Comparison of ENCODE assay signal across 8 cellular contexts in the genomic region with DNA sequence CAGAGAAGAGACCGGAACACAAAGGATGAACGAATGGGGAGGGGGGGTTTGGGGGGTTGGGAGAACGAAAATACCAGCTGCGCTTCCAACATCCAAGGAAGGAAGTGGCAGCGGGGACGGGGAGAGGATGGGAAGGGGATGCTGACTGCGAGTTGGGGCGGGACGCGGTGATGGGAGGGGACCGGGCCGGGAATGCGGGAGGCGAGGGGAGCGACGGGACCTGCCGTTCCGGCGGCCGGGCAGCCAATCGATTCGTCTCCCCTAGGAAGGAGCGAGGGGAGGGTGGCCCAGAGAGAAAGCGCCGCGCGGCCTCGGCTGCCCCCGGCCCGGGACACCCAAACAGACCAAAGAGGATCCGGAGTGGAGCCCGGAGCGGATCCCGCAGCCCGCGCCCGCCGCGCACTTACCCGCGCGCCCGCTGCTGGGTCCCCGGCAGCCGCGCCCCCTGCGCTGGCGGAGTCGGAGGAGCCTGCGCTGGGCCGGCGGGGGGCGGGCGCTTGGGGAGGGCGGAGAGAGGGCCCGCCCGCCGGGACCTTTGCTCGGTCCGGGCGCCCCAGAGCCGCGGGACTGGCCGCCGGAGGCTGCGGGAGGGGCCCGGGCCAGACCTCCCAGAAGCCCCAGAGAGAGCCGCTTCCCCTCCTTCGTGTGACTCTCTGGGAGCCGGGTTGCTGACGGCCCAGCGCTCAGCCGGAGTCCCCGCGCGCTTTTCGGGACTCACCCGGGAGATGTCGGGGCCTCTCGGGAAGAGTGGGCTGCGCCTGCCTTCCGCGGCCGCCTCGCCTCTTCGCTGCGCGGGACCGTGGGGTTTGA. TPM values are rescaled to one million over a fixed set of nuclear protein-coding genes. Genes with fewer than 3 reads are reported as not detected.
A peak's percentile ranks its signal among the peaks of the same experiment; 100 is the strongest.
DNase-seq lines count a peak whose midpoint lies in the region; ATAC-seq and TF ChIP-seq lines count a peak whose summit lies in the region.

A gene (minus strand): TSS at position 476 of the 810 bp plus-strand sequence. CDS start 7,690 bp downstream, outside the sequence.

- intact Hi-C loops in CD14-positive monocyte (cut with micrococcal nuclease), result no loop called here

- no peaks in the 10 kb centered on the region for H3K9me2 ChIP-seq in SK-N-SH

- H3K27ac ChIP-seq in SK-N-SH (ENCODE audit: low read depth in 2 of 2, low read length in 1 of 2) (peak within 1 kb of the TSS; percentile 83 to 93), brain microvascular endothelial cell (peak within 1 kb of the TSS; percentile 33), iPS DF 6.9 (ENCODE audit: low read length) (no peak within 1 kb of the TSS)

- H3K4me3 Mint-ChIP-seq in CD14-positive monocyte, result peak within 1 kb of the TSS; percentile 81 to 92

- H3K36me3 ChIP-seq in SK-N-SH (replicated peaks in 1 of 2; ENCODE audit: control insufficient read depth in 1 of 2, insufficient read depth in 2 of 2, low read length in 1 of 2) (no peaks in the 10 kb centered on the region), brain microvascular endothelial cell (replicated peaks) (no peaks in the 10 kb centered on the region), iPS DF 6.9 (ENCODE audit: control insufficient read depth, insufficient read depth, low read length) (no peaks in the 10 kb centered on the region)

- TF ChIP-seq RAD21 in SK-N-SH (IDR thresholded peaks at IDR 0.05; ENCODE audit: low read length), result no peak

- peaks cover 29 to 77% (median 33%) of the 10 kb centered on the region in 3 donors for H3K27me3 Mint-ChIP-seq in CD14-positive monocyte (ENCODE audit: low read depth in 3 of 3)

- H3K79me2 ChIP-seq in SK-N-SH (ENCODE audit: insufficient read depth), result peaks cover 42% of the 10 kb centered on the region; the same call in 1 of the 2 replicates

- H3K9me3 ChIP-seq in SK-N-SH (no peaks in the 10 kb centered on the region), iPS DF 6.9 (ENCODE audit: control insufficient read depth, insufficient read depth, low read length) (no peaks in the 10 kb centered on the region)

- H3K4me1 ChIP-seq in SK-N-SH (ENCODE audit: control insufficient read depth in 1 of 2, insufficient read depth in 2 of 2, low read depth in 1 of 2, low read length in 1 of 2) (peaks cover 19 to 20% of the 10 kb centered on the region in 2 experiments; a peak in 3 of 4 replicates), iPS DF 6.9 (ENCODE audit: control insufficient read depth, insufficient read depth, low read length) (peaks cover 6% of the 10 kb centered on the region)

- no peaks in the 10 kb centered on the region for H4K20me1 ChIP-seq in SK-N-SH (ENCODE audit: insufficient read depth)

- in situ Hi-C loops in brain microvascular endothelial cell (cut with HindIII; ENCODE audit: low pct_ligation_motif_present, low sequenced_read_pairs), result no loop called here

- peak; percentile 57 for TF ChIP-seq POLR2A in GM19099 (IDR thresholded peaks at IDR 0.05; ENCODE audit: extremely low read depth, insufficient read length, low read depth)

- peak within 1 kb of the TSS; percentile 87 for H3K9ac ChIP-seq in SK-N-SH

- CTCF ChIA-PET in SK-N-SH (lab: Yijun Ruan, JAX), result interaction anchor here (0.9 to 1.6 kb wide), 7 partner anchors 11 to 342 kb away, joined by 3 to 6 read pairs (median 4); no protein-coding TSS in a partner anchor

- peaks cover 33% of the 10 kb centered on the region for H3K4me1 Mint-ChIP-seq in CD14-positive monocyte

- peaks cover 13% of the 10 kb centered on the region for H3F3A ChIP-seq in SK-N-SH (replicated peaks; ENCODE audit: insufficient read depth)

- no peak for DNase-seq in CD14-positive monocyte (ENCODE audit: low spot score)
- peak; percentile 96 for DNase-seq in SK-N-SH
- peak; percentile 12 for DNase-seq in brain microvascular endothelial cell
- DNase-seq in iPS DF 6.9 (ENCODE audit: low read depth, low spot score), result no peak
- peak; percentile 85 for DNase-seq in retina
- no peak for DNase-seq in SW480 (ENCODE audit: low spot score)

- peak; percentile 55 for ATAC-seq in HG03159 (IDR thresholded peaks at IDR 0.05; ENCODE audit: unreplicated experiment)

- H3K27me3 ChIP-seq in SK-N-SH (ENCODE audit: insufficient read depth), result no peaks in the 10 kb centered on the region
- no peaks in the 10 kb centered on the region for H3K27me3 ChIP-seq in brain microvascular endothelial cell (replicated peaks)
- H3K27me3 ChIP-seq in iPS DF 6.9 (ENCODE audit: control insufficient read depth, insufficient read depth, low read length), result peaks cover 20% of the 10 kb centered on the region; the same call in 1 of the 2 replicates

- H3K4me3 ChIP-seq in SK-N-SH (ENCODE audit: low read depth in 2 of 2, low read length in 1 of 2), result peak within 1 kb of the TSS; percentile 74 to 76
- peak within 1 kb of the TSS; percentile 75 for H3K4me3 ChIP-seq in brain microvascular endothelial cell (ENCODE audit: low read depth, low read length)
- H3K4me3 ChIP-seq in iPS DF 6.9 (ENCODE audit: low read length), result peak within 1 kb of the TSS; percentile 57; the same call in 1 of the 2 replicates

- peaks cover 0 to 20% (median 3%) of the 10 kb centered on the region in 7 donors for H3K9me3 Mint-ChIP-seq in CD14-positive monocyte

- POLR2A ChIA-PET in SK-N-SH (lab: Yijun Ruan, JAX), result interaction anchor here (0.8 to 1.8 kb wide), 6 partner anchors 8 to 368 kb away, joined by 3 to 5 read pairs (median 4); a partner anchor contains a TSS

- peak in 1 of 2 experiments; percentile 1; a peak in 2 of 4 replicates for TF ChIP-seq EP300 in SK-N-SH (IDR thresholded peaks at IDR 0.05; ENCODE audit: borderline replicate concordance in 1 of 2, low read depth in 1 of 2, low read length in 1 of 2)

- peak within 1 kb of the TSS; percentile 89 for H3K4me2 ChIP-seq in SK-N-SH

- H3K27ac Mint-ChIP-seq in CD14-positive monocyte, result peak within 1 kb of the TSS in 6 of 7 donors; percentile 32 to 87 (median 68)

- WGBS in SK-N-SH (ENCODE audit: low lambda C conversion rate), result 1% methylated on average over 34 of the region's 89 CpGs
- WGBS in iPS DF 6.9 (ENCODE audit: insufficient coverage, insufficient read length), result no CpG with 5 or more reads among the region's 89 CpGs

- peaks cover 3 to 9% of the 10 kb centered on the region in 2 donors for H3K36me3 Mint-ChIP-seq in CD14-positive monocyte

- H2AFZ ChIP-seq in SK-N-SH (ENCODE audit: low read depth), result peak within 1 kb of the TSS; percentile 91

- TF ChIP-seq CTCF in CD14-positive monocyte (IDR thresholded peaks at IDR 0.05), result no peak
- no peak for TF ChIP-seq CTCF in SK-N-SH (IDR thresholded peaks at IDR 0.05)
- TF ChIP-seq CTCF in brain microvascular endothelial cell (IDR thresholded peaks at IDR 0.05; ENCODE audit: low read depth, low read length, missing control alignments), result no peak

TF ChIP-seq in SK-N-SH, 30 proteins besides CTCF, POLR2A, EP300 and RAD21 (continues in another document):
- TF ChIP-seq NRF1 (IDR thresholded peaks at IDR 0.05; ENCODE audit: low read depth, low read length) (peak; percentile 67), MXI1 (IDR thresholded peaks at IDR 0.05; ENCODE audit: low read depth, low read length) (no peak; the same call in 1 of the 2 replicates), NFIC (IDR thresholded peaks at IDR 0.05; ENCODE audit: borderline replicate concordance) (no peak), TEAD4 (IDR thresholded peaks at IDR 0.05; ENCODE audit: borderline replicate concordance, insufficient read depth) (0 out of 2 replicates have a peak, but pooled peaks have one; percentile 4), FOSL2 (IDR thresholded peaks at IDR 0.05; ENCODE audit: borderline replicate concordance, low read depth) (no peak), TCF12 (IDR thresholded peaks at IDR 0.05) (no peak), FOXJ3 (CRISPR knock-in tag; IDR thresholded peaks at IDR 0.05) (no peak), SMC3 (IDR thresholded peaks at IDR 0.05; ENCODE audit: low read depth, low read length) (no peak), GATA2 (CRISPR knock-in tag; IDR thresholded peaks at IDR 0.05) (no peak), JUND (IDR thresholded peaks at IDR 0.05) (no peak), RFX5 (IDR thresholded peaks at IDR 0.05; ENCODE audit: low read length) (no peak)
- TF ChIP-seq, protein P1, sequence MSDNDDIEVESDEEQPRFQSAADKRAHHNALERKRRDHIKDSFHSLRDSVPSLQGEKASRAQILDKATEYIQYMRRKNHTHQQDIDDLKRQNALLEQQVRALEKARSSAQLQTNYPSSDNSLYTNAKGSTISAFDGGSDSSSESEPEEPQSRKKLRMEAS (IDR thresholded peaks at IDR 0.05; ENCODE audit: low read depth), result peak; percentile 66; the same call in 1 of the 2 replicates
- TF ChIP-seq, protein P2, sequence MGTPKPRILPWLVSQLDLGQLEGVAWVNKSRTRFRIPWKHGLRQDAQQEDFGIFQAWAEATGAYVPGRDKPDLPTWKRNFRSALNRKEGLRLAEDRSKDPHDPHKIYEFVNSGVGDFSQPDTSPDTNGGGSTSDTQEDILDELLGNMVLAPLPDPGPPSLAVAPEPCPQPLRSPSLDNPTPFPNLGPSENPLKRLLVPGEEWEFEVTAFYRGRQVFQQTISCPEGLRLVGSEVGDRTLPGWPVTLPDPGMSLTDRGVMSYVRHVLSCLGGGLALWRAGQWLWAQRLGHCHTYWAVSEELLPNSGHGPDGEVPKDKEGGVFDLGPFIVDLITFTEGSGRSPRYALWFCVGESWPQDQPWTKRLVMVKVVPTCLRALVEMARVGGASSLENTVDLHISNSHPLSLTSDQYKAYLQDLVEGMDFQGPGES (IDR thresholded peaks at IDR 0.05; ENCODE audit: low read depth, low read length), result no peak
- TF ChIP-seq, protein P3, sequence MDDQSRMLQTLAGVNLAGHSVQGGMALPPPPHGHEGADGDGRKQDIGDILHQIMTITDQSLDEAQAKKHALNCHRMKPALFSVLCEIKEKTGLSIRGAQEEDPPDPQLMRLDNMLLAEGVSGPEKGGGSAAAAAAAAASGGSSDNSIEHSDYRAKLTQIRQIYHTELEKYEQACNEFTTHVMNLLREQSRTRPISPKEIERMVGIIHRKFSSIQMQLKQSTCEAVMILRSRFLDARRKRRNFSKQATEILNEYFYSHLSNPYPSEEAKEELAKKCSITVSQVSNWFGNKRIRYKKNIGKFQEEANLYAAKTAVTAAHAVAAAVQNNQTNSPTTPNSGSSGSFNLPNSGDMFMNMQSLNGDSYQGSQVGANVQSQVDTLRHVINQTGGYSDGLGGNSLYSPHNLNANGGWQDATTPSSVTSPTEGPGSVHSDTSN (IDR thresholded peaks at IDR 0.05), result peak; percentile 16; the same call in 1 of the 2 replicates
- TF ChIP-seq, protein P4, sequence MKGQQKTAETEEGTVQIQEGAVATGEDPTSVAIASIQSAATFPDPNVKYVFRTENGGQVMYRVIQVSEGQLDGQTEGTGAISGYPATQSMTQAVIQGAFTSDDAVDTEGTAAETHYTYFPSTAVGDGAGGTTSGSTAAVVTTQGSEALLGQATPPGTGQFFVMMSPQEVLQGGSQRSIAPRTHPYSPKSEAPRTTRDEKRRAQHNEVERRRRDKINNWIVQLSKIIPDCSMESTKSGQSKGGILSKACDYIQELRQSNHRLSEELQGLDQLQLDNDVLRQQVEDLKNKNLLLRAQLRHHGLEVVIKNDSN (IDR thresholded peaks at IDR 0.05; ENCODE audit: borderline replicate concordance, low read depth), result no peak

RNA-seq across cellular contexts. Expression of the gene that starts here (rescaled TPM):
- polyA plus RNA-seq in CD14-positive monocyte, result 1 to 10 TPM in 1 of 2 donors, not detected in 1; 2.3 TPM
- polyA plus RNA-seq in SK-N-SH (2012; rRNA removed), result 109 and 127 TPM in 2 replicates
- 93.7 and 103 TPM in 2 replicates for polyA plus RNA-seq in SK-N-SH (2012; cell fraction: cytosol; rRNA removed)
- 123 and 155 TPM in 2 replicates for polyA plus RNA-seq in SK-N-SH (2012; cell fraction: nucleus; rRNA removed)

Comparison
In these comparisons a context has a peak if more than half of its experiments do, and no peak if none do; other contexts are left out.
1. RNA of the gene that starts here (polyA plus RNA-seq): 93.7 to 155 TPM in SK-N-SH; 2.3 TPM in CD14-positive monocyte; every median in the first group is over 10 times any median in the second.
2. DNase-seq: peak in SK-N-SH (single experiment), brain microvascular endothelial cell (single experiment) and retina (single experiment); none in CD14-positive monocyte (single experiment), iPS DF 6.9 (single experiment) and SW480 (single experiment).
3. Peak in every context shown above with its lines, with median percentiles within 50 percentile points of each other: H3K4me3 ChIP-seq.